18 cellular contexts compared by ENCODE assay signal in the genomic region with DNA sequence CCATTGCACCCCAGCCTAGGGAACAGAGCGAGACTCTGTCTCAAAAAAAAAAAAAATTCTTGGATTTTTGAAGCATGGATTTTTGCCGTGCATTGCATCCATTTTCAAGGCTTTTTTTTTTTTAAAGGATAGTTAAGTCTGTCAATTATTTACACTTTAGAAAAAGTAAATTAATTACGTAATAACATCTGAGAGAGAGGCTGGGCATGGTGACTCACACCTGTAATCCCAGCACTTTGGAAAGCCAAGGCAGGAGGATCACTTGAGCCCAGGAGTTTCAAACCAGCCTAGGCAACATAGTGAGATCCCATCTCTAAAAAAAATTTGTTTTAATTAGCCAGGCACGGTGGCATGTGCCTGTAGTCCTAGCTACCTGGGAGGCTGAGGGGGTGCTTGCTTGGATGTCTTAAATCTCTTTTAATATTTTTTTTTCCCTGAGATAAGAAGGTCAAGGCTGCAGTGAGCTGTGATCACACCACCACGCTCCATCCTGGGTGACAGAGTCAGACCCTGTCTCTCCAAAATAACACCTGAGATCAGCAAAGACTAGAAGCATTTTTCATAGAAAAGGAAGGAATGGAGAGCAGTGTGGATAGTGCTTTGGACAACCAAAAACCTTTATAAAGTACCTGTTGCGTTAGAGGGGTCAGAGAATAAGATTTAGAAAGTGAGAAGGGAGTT. TPM values are rescaled to one million over a fixed set of nuclear protein-coding genes. Genes with fewer than 3 reads are reported as not detected.
DNase-seq lines count a peak whose midpoint lies in the region; ATAC-seq, FAIRE-seq and TF ChIP-seq lines count a peak whose summit lies in the region.
"Had no signal": no experiment of that assay in that cellular context is flagged by ENCODE, and none has a peak within 500 bp of the region (broad histone marks: within the 10 kb centered on the region; RNA-seq: fewer than 3 reads in every experiment).

No MANE protein-coding gene starts in this region.

- ATAC-seq in A549, result peak in 1 of 2 experiments; percentile 47; a peak in 2 of 6 replicates
- no peak for ATAC-seq in activated CD8-positive, alpha-beta T cell treated with anti-CD3 and anti-CD28 coated beads, Interleukin-2, amount 10 ng/mL, durations not matched to agents 7 days and 5 days
- ATAC-seq in Right ventricle myocardium superior (ENCODE audit: poor library complexity), result no peak
- ATAC-seq in Right ventricle myocardium inferior, result no peak

- no peaks in the 10 kb centered on the region for H3K36me3 ChIP-seq in Caco-2 (ENCODE audit: control insufficient read depth, insufficient read depth, low read length)
- no peaks in the 10 kb centered on the region for H3K36me3 ChIP-seq in hepatocyte (replicated peaks; ENCODE audit: insufficient read depth, low read depth)
- no peaks in the 10 kb centered on the region for H3K36me3 ChIP-seq in esophagus muscularis mucosa
- H3K36me3 ChIP-seq: brain microvascular endothelial cell had no signal

- H3K27me3 ChIP-seq in Caco-2 (replicated peaks; ENCODE audit: control insufficient read depth, insufficient read depth, low read length) (no peaks in the 10 kb centered on the region), hepatocyte (no peaks in the 10 kb centered on the region), esophagus muscularis mucosa (peaks cover 0 to 12% (median 0%) of the 10 kb centered on the region in 4 donors)
- H3K27me3 ChIP-seq: brain microvascular endothelial cell had no signal

- TSS peak; percentile 52 for BruUV-seq in Caco-2 (replicated peaks; lab: Mats Ljungman, UMichigan)

- CTCF ChIA-PET in A549 (lab: Yijun Ruan, JAX), result no interaction called here
- CTCF ChIA-PET in Caco-2 (lab: Charles Lee), result no interaction called here
- CTCF ChIA-PET in activated CD8-positive, alpha-beta T cell treated with anti-CD3 and anti-CD28 coated beads, Interleukin-2, amount 10 ng/mL, durations not matched to agents 7 days and 5 days (lab: Charles Lee), result interaction anchor here (1.8 to 5.0 kb wide), 4 partner anchors 11 to 54 kb away, joined by 5 to 41 read pairs (median 34); partner anchors contain the start of genes PCNP and TRMT10C

- TF ChIP-seq RAD21 in A549 (conservative IDR thresholded peaks at IDR 0.05 in 1 of 2, IDR thresholded peaks at IDR 0.05 in 1 of 2), result no peak

- intact Hi-C loops in Caco-2 (cut with micrococcal nuclease; ENCODE audit: unreplicated experiment) (no loop called here), Right ventricle myocardium superior (cut with DNase I) (no loop called here), esophagus muscularis mucosa (cut with DNase I) (no loop called here), Right ventricle myocardium inferior (cut with DNase I) (no loop called here)

- no peaks in the 10 kb centered on the region for H3K36me3 Mint-ChIP-seq in Caco-2 (ENCODE audit: insufficient read depth, unreplicated experiment)
- H3K36me3 Mint-ChIP-seq in activated CD8-positive, alpha-beta T cell treated with anti-CD3 and anti-CD28 coated beads, Interleukin-2, amount 10 ng/mL, durations not matched to agents 7 days and 5 days (ENCODE audit: low read depth), result peaks cover 11% of the 10 kb centered on the region

- no peaks in the 10 kb centered on the region for H4K20me1 ChIP-seq in hepatocyte (ENCODE audit: insufficient read depth, poor library complexity, severe bottlenecking)

- H3K4me2 ChIP-seq in A549 (peak overlapping the region; percentile 57), hepatocyte (peak overlapping the region; percentile 23)

- FAIRE-seq in A549 (lab: Jason Lieb, UNC), result no peak
- FAIRE-seq: keratinocyte had no signal

- TF ChIP-seq EP300 in A549 (IDR thresholded peaks at IDR 0.05) (no peak), esophagus muscularis mucosa (IDR thresholded peaks at IDR 0.05) (no peak)

- no peak overlapping the region for H2AFZ ChIP-seq in hepatocyte

- TF ChIP-seq CTCF in A549 (IDR thresholded peaks at IDR 0.05) (no peak), Caco-2 (IDR thresholded peaks at IDR 0.05; ENCODE audit: insufficient read depth in 1 of 2, low read depth in 1 of 2, low read length in 1 of 2, severe bottlenecking in 1 of 2, unreplicated experiment in 1 of 2) (no peak), hepatocyte (IDR thresholded peaks at IDR 0.05; ENCODE audit: poor library complexity) (no peak), esophagus muscularis mucosa (IDR thresholded peaks at IDR 0.05) (no peak)

- peak in 1 of 2 experiments; percentile 27 for DNase-seq in A549 (ENCODE audit: low read depth in 1 of 2, low spot score in 1 of 2)
- DNase-seq in Caco-2, result peak; percentile 47 to 49
- DNase-seq in activated CD8-positive, alpha-beta T cell treated with anti-CD3 and anti-CD28 coated beads, Interleukin-2, amount 10 ng/mL, durations not matched to agents 7 days and 5 days, result no peak
- DNase-seq in hepatocyte (ENCODE audit: low spot score), result peak; percentile 30
- no peak for DNase-seq in NCI-H345 treated with DMSO at 0.1 percent for 48 hours (lab: John Stamatoyannopoulos, UW; ENCODE audit: unreplicated experiment)
- no peak for DNase-seq in Right ventricle myocardium superior
- no peak for DNase-seq in esophagus muscularis mucosa (ENCODE audit: extremely low spot score)
- DNase-seq in Right ventricle myocardium inferior (ENCODE audit: missing footprints), result no peak
- DNase-seq: brain microvascular endothelial cell, DMS79 treated with DMSO at 0.1 percent for 48 hours, H7, NCI-H1417, NCI-H345, posterior cingulate gyrus, substantia nigra had no signal

- H3K9me3 Mint-ChIP-seq in Caco-2 (ENCODE audit: unreplicated experiment), result no peaks in the 10 kb centered on the region
- peaks cover under 1% of the 10 kb centered on the region for H3K9me3 Mint-ChIP-seq in activated CD8-positive, alpha-beta T cell treated with anti-CD3 and anti-CD28 coated beads, Interleukin-2, amount 10 ng/mL, durations not matched to agents 7 days and 5 days (ENCODE audit: insufficient read depth)
- H3K9me3 Mint-ChIP-seq: IgD-negative memory B cell had no signal

- H3K79me2 ChIP-seq in hepatocyte, result no peaks in the 10 kb centered on the region

- TF ChIP-seq POLR2A in A549 (IDR thresholded peaks at IDR 0.05; ENCODE audit: low read length) (no peak), esophagus muscularis mucosa (IDR thresholded peaks at IDR 0.05; ENCODE audit: low read depth) (no peak)

- H3K27me3 Mint-ChIP-seq in Caco-2 (ENCODE audit: insufficient read depth, unreplicated experiment), result no peaks in the 10 kb centered on the region
- no peaks in the 10 kb centered on the region for H3K27me3 Mint-ChIP-seq in activated CD8-positive, alpha-beta T cell treated with anti-CD3 and anti-CD28 coated beads, Interleukin-2, amount 10 ng/mL, durations not matched to agents 7 days and 5 days (ENCODE audit: low read depth)

- H3K27ac ChIP-seq in A549 (0 out of 6 replicates have a peak overlapping the region, but pooled peaks of 1 of the 2 experiments have one; percentile 36), hepatocyte (peak overlapping the region; percentile 85), esophagus muscularis mucosa (replicated peaks in 1 of 4) (no peak overlapping the region)
- H3K27ac ChIP-seq: brain microvascular endothelial cell had no signal

- H3K4me1 ChIP-seq in A549 (peaks cover 11% of the 10 kb centered on the region), Caco-2 (0 out of 2 replicates have a peak, but pooled peaks cover 4% of the 10 kb centered on the region), hepatocyte (ENCODE audit: insufficient read depth) (peaks cover 6% of the 10 kb centered on the region), esophagus muscularis mucosa (no peaks in the 10 kb centered on the region)

- peak overlapping the region; percentile 76 for H3K27ac Mint-ChIP-seq in Caco-2 (ENCODE audit: unreplicated experiment)
- H3K27ac Mint-ChIP-seq in activated CD8-positive, alpha-beta T cell treated with anti-CD3 and anti-CD28 coated beads, Interleukin-2, amount 10 ng/mL, durations not matched to agents 7 days and 5 days, result peak overlapping the region; percentile 74
- H3K27ac Mint-ChIP-seq: B cell had no signal

- WGBS in A549 (ENCODE audit: missing lambda C conversion rate), result 45% methylated on average over 6 of the region's 6 CpGs
- 63% methylated on average over 6 of the region's 6 CpGs for WGBS in hepatocyte (ENCODE audit: low lambda C conversion rate, missing lambda C conversion rate)
- WGBS in esophagus muscularis mucosa, result 87% methylated on average over 6 of the region's 6 CpGs

- POLR2A ChIA-PET in A549 (lab: Yijun Ruan, JAX), result interaction anchor here (1.0 to 1.2 kb wide), 2 partner anchors 54 to 806 kb away, joined by 3 to 5 read pairs; partner anchors contain the start of gene PCNP
- POLR2A ChIA-PET in Caco-2 (lab: Charles Lee), result no interaction called here
- POLR2A ChIA-PET in activated CD8-positive, alpha-beta T cell treated with anti-CD3 and anti-CD28 coated beads, Interleukin-2, amount 10 ng/mL, durations not matched to agents 7 days and 5 days (lab: Charles Lee), result interaction anchor here (0.7 to 4.8 kb wide), 8 partner anchors 8 to 54 kb away, joined by 3 to 41 read pairs (median 18); partner anchors contain the start of genes PCNP and TRMT10C

- peaks cover 14% of the 10 kb centered on the region for H3K4me1 Mint-ChIP-seq in Caco-2 (ENCODE audit: low read depth, unreplicated experiment)
- H3K4me1 Mint-ChIP-seq in activated CD8-positive, alpha-beta T cell treated with anti-CD3 and anti-CD28 coated beads, Interleukin-2, amount 10 ng/mL, durations not matched to agents 7 days and 5 days (ENCODE audit: low read depth), result peaks cover 49% of the 10 kb centered on the region

- H3K9me2 ChIP-seq in hepatocyte (replicated peaks; ENCODE audit: insufficient read depth), result no peaks in the 10 kb centered on the region

- H3K4me3 Mint-ChIP-seq in Caco-2 (ENCODE audit: unreplicated experiment), result peak overlapping the region; percentile 20
- peak overlapping the region; percentile 4 for H3K4me3 Mint-ChIP-seq in activated CD8-positive, alpha-beta T cell treated with anti-CD3 and anti-CD28 coated beads, Interleukin-2, amount 10 ng/mL, durations not matched to agents 7 days and 5 days
- H3K4me3 Mint-ChIP-seq: B cell had no signal

- no peak overlapping the region for H3K4me3 ChIP-seq in A549
- no peak overlapping the region for H3K4me3 ChIP-seq in Caco-2 (ENCODE audit: low read depth, low read length)
- H3K4me3 ChIP-seq in hepatocyte, result no peak overlapping the region
- H3K4me3 ChIP-seq in esophagus muscularis mucosa, result no peak overlapping the region

- no peaks in the 10 kb centered on the region for H3K9me3 ChIP-seq in A549
- no peaks in the 10 kb centered on the region for H3K9me3 ChIP-seq in Caco-2
- H3K9me3 ChIP-seq in hepatocyte (ENCODE audit: low read depth), result no peaks in the 10 kb centered on the region
- H3K9me3 ChIP-seq in esophagus muscularis mucosa, result no peaks in the 10 kb centered on the region

RNA-seq across cellular contexts. Expression of gene SENP7, which starts 6.8 kb away (rescaled TPM):
- polyA plus RNA-seq in A549 (2011; rRNA removed) (8.4 and 10.3 TPM in 2 replicates), A549 (2017; fragmentation: RNase III; extraction: RNeasy Plus Mini Kit Qiagen cat#74134 plus additional on column Dnase treatment) (2.9 to 3.1 TPM (median 3.0 TPM) in 3 replicates), hepatocyte (7.7 and 10.1 TPM in 2 replicates)
- 0.69 and 0.83 TPM in 2 replicates for polyA plus RNA-seq in A549 (2012; cell fraction: cytosol; rRNA removed)
- polyA plus RNA-seq in A549 (2012; cell fraction: nucleus; rRNA removed), result 1.3 and 2.5 TPM in 2 replicates
- polyA minus RNA-seq in A549 (2011; rRNA and poly(A)+ RNA removed), result 4.7 and 5.5 TPM in 2 replicates
- total RNA-seq in Caco-2 (2022) (7.6 and 8.5 TPM in 2 replicates), hepatocyte (32.4 and 40.9 TPM in 2 replicates), Right ventricle myocardium superior (8.4 TPM), esophagus muscularis mucosa (10 to 100 TPM; 13.7 to 23.3 (median 15.9) TPM), Right ventricle myocardium inferior (10.3 TPM)
- total RNA-seq in activated CD8-positive, alpha-beta T cell treated with anti-CD3 and anti-CD28 coated beads, Interleukin-2, amount 10 ng/mL, durations not matched to agents 7 days and 5 days, result 10 to 100 TPM; 20.6 to 20.9 TPM

RNA-seq across cellular contexts. Expression of gene TRMT10C, which starts 41.8 kb away (rescaled TPM):
- polyA plus RNA-seq in A549 (2011; rRNA removed), result 27.7 and 37.0 TPM in 2 replicates
- polyA plus RNA-seq in A549 (2012; cell fraction: cytosol; rRNA removed), result 10.6 and 12.2 TPM in 2 replicates
- polyA plus RNA-seq in A549 (2012; cell fraction: nucleus; rRNA removed), result 9.2 and 10.7 TPM in 2 replicates
- polyA plus RNA-seq in A549 (2017; fragmentation: RNase III; extraction: RNeasy Plus Mini Kit Qiagen cat#74134 plus additional on column Dnase treatment), result 30.8 to 32.7 TPM (median 32.5 TPM) in 3 replicates
- 8.8 and 9.3 TPM in 2 replicates for polyA minus RNA-seq in A549 (2011; rRNA and poly(A)+ RNA removed)
- total RNA-seq in Caco-2 (2022), result 25.7 and 28.1 TPM in 2 replicates
- total RNA-seq in activated CD8-positive, alpha-beta T cell treated with anti-CD3 and anti-CD28 coated beads, Interleukin-2, amount 10 ng/mL, durations not matched to agents 7 days and 5 days, result 10 to 100 TPM; 25.0 to 26.8 TPM
- total RNA-seq in hepatocyte, result 36.9 and 42.0 TPM in 2 replicates
- polyA plus RNA-seq in hepatocyte, result 27.9 and 37.9 TPM in 2 replicates
- 25.6 TPM for total RNA-seq in Right ventricle myocardium superior
- total RNA-seq in esophagus muscularis mucosa, result 10 to 100 TPM; 14.4 to 21.7 (median 17.3) TPM
- 29.1 TPM for total RNA-seq in Right ventricle myocardium inferior

RNA-seq across cellular contexts. Expression of gene PCNP, which starts 54.2 kb away (rescaled TPM):
- polyA plus RNA-seq in A549 (2011; rRNA removed), result 95.8 and 135 TPM in 2 replicates
- polyA plus RNA-seq in A549 (2012; cell fraction: cytosol; rRNA removed), result 28.9 and 31.8 TPM in 2 replicates
- polyA plus RNA-seq in A549 (2012; cell fraction: nucleus; rRNA removed), result 8.0 and 15.0 TPM in 2 replicates
- 114 to 125 TPM (median 119 TPM) in 3 replicates for polyA plus RNA-seq in A549 (2017; fragmentation: RNase III; extraction: RNeasy Plus Mini Kit Qiagen cat#74134 plus additional on column Dnase treatment)
- polyA minus RNA-seq in A549 (2011; rRNA and poly(A)+ RNA removed), result 14.1 and 14.9 TPM in 2 replicates
- total RNA-seq in Caco-2 (2022), result 128 and 141 TPM in 2 replicates
- total RNA-seq in activated CD8-positive, alpha-beta T cell treated with anti-CD3 and anti-CD28 coated beads, Interleukin-2, amount 10 ng/mL, durations not matched to agents 7 days and 5 days, result 100 to 1,000 TPM; 180 to 181 TPM
- 133 and 136 TPM in 2 replicates for total RNA-seq in hepatocyte
- polyA plus RNA-seq in hepatocyte, result 80.8 and 86.4 TPM in 2 replicates
- 121 TPM for total RNA-seq in Right ventricle myocardium superior
- total RNA-seq in esophagus muscularis mucosa, result 100 to 1,000 TPM; 105 to 186 (median 124) TPM
- 125 TPM for total RNA-seq in Right ventricle myocardium inferior

Comparison
In these comparisons a context has a peak if more than half of its experiments do, and no peak if none do; other contexts are left out.
1. DNase-seq: peak in Caco-2 (2 of 2) and hepatocyte (single experiment); none in activated CD8-positive, alpha-beta T cell treated with anti-CD3 and anti-CD28 coated beads, Interleukin-2, amount 10 ng/mL, durations not matched to agents 7 days and 5 days (single experiment), NCI-H345 treated with DMSO at 0.1 percent for 48 hours (single experiment), Right ventricle myocardium superior (single experiment), esophagus muscularis mucosa (single experiment) and Right ventricle myocardium inferior (single experiment).